Comparison of ENCODE assay signal across 26 cellular contexts in the genomic region with DNA sequence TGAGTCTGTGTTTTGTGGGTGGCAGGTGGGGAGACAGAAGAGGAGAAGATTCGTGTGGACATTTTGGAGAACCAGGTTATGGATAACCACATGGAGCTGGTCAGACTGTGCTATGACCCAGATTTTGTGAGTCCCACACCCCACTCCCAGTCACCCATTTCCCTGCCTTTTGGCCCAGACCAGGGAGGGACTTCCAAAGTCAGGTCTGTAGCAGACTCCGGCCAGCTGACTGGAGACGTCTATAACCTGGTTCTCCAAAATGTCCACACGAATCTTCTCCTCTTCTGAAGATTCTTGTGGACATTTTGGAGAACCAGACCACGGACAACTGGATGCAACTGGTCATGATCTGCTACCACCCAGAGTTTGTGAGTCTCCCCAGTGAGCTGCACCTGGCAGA. TPM values are rescaled to one million over a fixed set of nuclear protein-coding genes. Genes with fewer than 3 reads are reported as not detected.
"Had no signal": no experiment of that assay in that cellular context is flagged by ENCODE, and none has a peak within 500 bp of the region (broad histone marks: within the 10 kb centered on the region; RNA-seq: fewer than 3 reads in every experiment).

No MANE protein-coding gene starts in this region.

- H3K4me3 ChIP-seq: adrenal gland, breast epithelium, Peyer's patch, SJCRH30 had no signal

- ATAC-seq: activated CD4-positive, CD25-positive, alpha-beta regulatory T cell treated with anti-CD3 and anti-CD28 coated beads, Interleukin-2, amount 50 U/mL, for 24 hours; activated CD8-positive, alpha-beta T cell treated with anti-CD3 and anti-CD28 coated beads for 36 hours had no signal

- H3K4me1 ChIP-seq: adrenal gland, breast epithelium, Peyer's patch, SJCRH30 had no signal

- DNase-seq: activated CD4-positive, alpha-beta T cell treated with anti-CD3 and anti-CD28 coated beads for 4 hours; activated CD8-positive, alpha-beta memory T cell treated with anti-CD3 and anti-CD28 coated beads, Interleukin-2, amount 50 U/mL, for 48 hours; activated CD8-positive, alpha-beta T cell treated with anti-CD3 and anti-CD28 coated beads for 36 hours; activated naive CD4-positive, alpha-beta T cell treated with anti-CD3 and anti-CD28 coated beads, Interleukin-2, amount 50 U/mL, for 16 hours; activated naive CD8-positive, alpha-beta T cell treated with anti-CD3 and anti-CD28 coated beads, Interleukin-2, amount 10 ng/mL, durations not matched to agents 7 days and 5 days; activated T-cell treated with anti-CD3 and anti-CD28 coated beads, Interleukin-2, amount 50 U/mL, for 1 hour; adrenal gland; anterior cingulate cortex; caudate nucleus; NCI-H1048; NCI-H1417; NCI-H1930; NCI-H2171 treated with DMSO at 0.1 percent for 48 hours; NCI-H226; NCI-H510A; NCI-H69; NK-92 treated with Interleukin-12 subunit alpha and Interleukin-12 subunit beta, amount 100 ng/mL, for 24 hours; Peyer's patch; Right ventricle myocardium superior; SJCRH30 had no signal

- H3K27ac ChIP-seq: adrenal gland, breast epithelium, Peyer's patch, RWPE1, SJCRH30 had no signal

- H3K36me3 ChIP-seq: adrenal gland, breast epithelium, Peyer's patch, SJCRH30 had no signal

- H3K27me3 ChIP-seq: adrenal gland, breast epithelium, Peyer's patch had no signal

- H3K9me3 ChIP-seq: adrenal gland, breast epithelium, Peyer's patch, SJCRH30 had no signal

RNA-seq across cellular contexts. Expression of a gene that starts 1.6 kb away (rescaled TPM):
- total RNA-seq: activated naive CD8-positive, alpha-beta T cell treated with anti-CD3 and anti-CD28 coated beads, Interleukin-2, amount 10 ng/mL, durations not matched to agents 7 days and 5 days; chondrocyte; LHCN-M2; M059J had no signal

RNA-seq across cellular contexts. Expression of a gene that starts 26.0 kb away (rescaled TPM):
- total RNA-seq: activated naive CD8-positive, alpha-beta T cell treated with anti-CD3 and anti-CD28 coated beads, Interleukin-2, amount 10 ng/mL, durations not matched to agents 7 days and 5 days; M059J; Right ventricle myocardium superior; SJCRH30 had no signal

RNA-seq across cellular contexts. Expression of a gene that starts 50.1 kb away (rescaled TPM):
- total RNA-seq: activated CD8-positive, alpha-beta T cell treated with anti-CD3 and anti-CD28 coated beads for 36 hours; activated naive CD8-positive, alpha-beta T cell treated with anti-CD3 and anti-CD28 coated beads, Interleukin-2, amount 10 ng/mL, durations not matched to agents 7 days and 5 days; chondrocyte; LHCN-M2; M059J; Right ventricle myocardium superior; SJCRH30 had no signal
